ENCODE assay signal across 35 cellular contexts in genomic region chr7:48309720-48310119, GRCh38.
"Had no signal": no experiment of that assay in that cellular context is flagged by ENCODE, and none has a peak within 500 bp of the region (broad histone marks: within the 10 kb centered on the region; RNA-seq: fewer than 3 reads in every experiment).

No MANE protein-coding gene starts in this region.

- H3K4me3 ChIP-seq: adrenal gland, body of pancreas, breast epithelium had no signal

- H3K4me1 ChIP-seq: adrenal gland, body of pancreas, breast epithelium had no signal

- H3K4me3 Mint-ChIP-seq: activated B cell treated with CpG ODN at 0.5 μM for 24 hours; activated CD4-positive, alpha-beta memory T cell treated with anti-CD3 and anti-CD28 coated beads for 36 hours; activated CD4-positive, alpha-beta T cell treated with anti-CD3 and anti-CD28 coated beads, Interleukin-2, amount 10 ng/mL, durations not matched to agents 24 days and 14 days; activated CD8-positive, alpha-beta T cell treated with anti-CD3 and anti-CD28 coated beads for 36 hours; activated naive CD4-positive, alpha-beta T cell treated with anti-CD3 and anti-CD28 coated beads for 36 hours; activated naive CD8-positive, alpha-beta T cell treated with anti-CD3 and anti-CD28 coated beads for 36 hours; activated T-cell treated with anti-CD3 and anti-CD28 coated beads, Interleukin-2, amount 50 U/mL, for 4 hours; activated T-cell treated with anti-CD3 and anti-CD28 coated beads, Interleukin-2, amount 50 U/mL, for 72 hours; activated T-helper 1 cell treated with anti-CD3 and anti-CD28 coated beads, Interleukin-12 subunit alpha, Interleukin-12 subunit beta, Interleukin-2, Interleukin-4 antibody, amounts not matched to agents 30 ng/mL and 10 ng/mL and 1 ng/mL, durations not matched to agents 14 hours and 24 hours and 36 hours; activated T-helper 17 cell treated with anti-CD3 and anti-CD28 coated beads, Interleukin-2, amount 50 U/mL, for 72 hours; T-helper 1 cell treated with Interleukin-12 subunit alpha and Interleukin-12 subunit beta and Interleukin-4 antibody, amounts not matched to agents 30 μg/mL and 1 μg/mL, for 36 hours; T-helper 2 cell treated with Interferon-gamma antibody and Interleukin-4, amounts not matched to agents 5 μg/mL and 100 μg/mL, for 36 hours had no signal

- H3K27ac Mint-ChIP-seq: activated B cell treated with CpG ODN at 0.5 μM for 24 hours; activated CD4-positive, alpha-beta memory T cell treated with anti-CD3 and anti-CD28 coated beads for 36 hours; activated CD4-positive, alpha-beta T cell treated with anti-CD3 and anti-CD28 coated beads, Interleukin-2, amount 10 ng/mL, durations not matched to agents 24 days and 14 days; activated CD8-positive, alpha-beta T cell treated with anti-CD3 and anti-CD28 coated beads for 36 hours; activated naive CD4-positive, alpha-beta T cell treated with anti-CD3 and anti-CD28 coated beads for 36 hours; activated naive CD4-positive, alpha-beta T cell treated with anti-CD3 and anti-CD28 coated beads, Interleukin-2, amount 50 U/mL, for 72 hours; activated naive CD8-positive, alpha-beta T cell treated with anti-CD3 and anti-CD28 coated beads for 36 hours; activated T-cell treated with anti-CD3 and anti-CD28 coated beads, Interleukin-2, amount 50 U/mL, for 72 hours; activated T-helper 1 cell treated with anti-CD3 and anti-CD28 coated beads, Interleukin-12 subunit alpha, Interleukin-12 subunit beta, Interleukin-2, Interleukin-4 antibody, amounts not matched to agents 30 ng/mL and 10 ng/mL and 1 ng/mL, durations not matched to agents 14 hours and 24 hours and 36 hours; activated T-helper 17 cell treated with anti-CD3 and anti-CD28 coated beads, Interleukin-2, amount 50 U/mL, for 72 hours; T-helper 1 cell treated with Interleukin-12 subunit alpha and Interleukin-12 subunit beta and Interleukin-4 antibody, amounts not matched to agents 30 μg/mL and 1 μg/mL, for 36 hours; T-helper 2 cell treated with Interferon-gamma antibody and Interleukin-4, amounts not matched to agents 5 μg/mL and 100 μg/mL, for 36 hours had no signal

- DNase-seq: activated B cell treated with CpG ODN at 0.5 μM for 24 hours; activated CD4-positive, alpha-beta memory T cell treated with anti-CD3 and anti-CD28 coated beads for 36 hours; activated CD4-positive, alpha-beta T cell treated with anti-CD3 and anti-CD28 coated beads for 4 hours; activated CD4-positive, alpha-beta T cell treated with anti-CD3 and anti-CD28 coated beads, Interleukin-2, amount 10 ng/mL, durations not matched to agents 24 days and 14 days; activated CD4-positive, alpha-beta T cell treated with anti-CD3 and anti-CD28 coated beads, Interleukin-2, amount 50 U/mL, for 1 hour; activated CD4-positive, alpha-beta T cell treated with anti-CD3 and anti-CD28 coated beads, Interleukin-2, amount 50 U/mL, for 4 hours; activated CD4-positive, CD25-positive, alpha-beta regulatory T cell treated with anti-CD3 and anti-CD28 coated beads, Interleukin-2, amount 50 U/mL, for 72 hours; activated CD8-positive, alpha-beta memory T cell treated with anti-CD3 and anti-CD28 coated beads, Interleukin-2, amount 50 U/mL, for 4 hours; activated CD8-positive, alpha-beta T cell treated with anti-CD3 and anti-CD28 coated beads for 36 hours; activated effector memory CD4-positive, alpha-beta T cell treated with anti-CD3 and anti-CD28 coated beads, Interleukin-2, amount 50 U/mL, for 16 hours; activated gamma-delta T cell treated with Interleukin-2 at 50 U/mL for 16 hours; activated naive CD4-positive, alpha-beta T cell; activated naive CD4-positive, alpha-beta T cell treated with anti-CD3 and anti-CD28 coated beads for 36 hours; activated naive CD4-positive, alpha-beta T cell treated with anti-CD3 and anti-CD28 coated beads, Interleukin-2, amount 50 U/mL, for 16 hours; activated naive CD8-positive, alpha-beta T cell treated with anti-CD3 and anti-CD28 coated beads for 36 hours; activated T-cell treated with anti-CD3 and anti-CD28 coated beads for 4 hours; activated T-cell treated with anti-CD3 and anti-CD28 coated beads, Interleukin-2, amount 50 U/mL, for 1 hour; activated T-cell treated with anti-CD3 and anti-CD28 coated beads, Interleukin-2, amount 50 U/mL, for 4 hours; activated T-cell treated with anti-CD3 and anti-CD28 coated beads, Interleukin-2, amount 50 U/mL, for 72 hours; adrenal gland; amniotic stem cell; aorta; body of pancreas; brain microvascular endothelial cell; central memory CD4-positive, alpha-beta T cell; T-helper 1 cell; T-helper 2 cell; T-helper 9 cell had no signal

- H3K9me3 Mint-ChIP-seq: activated B cell treated with CpG ODN at 0.5 μM for 24 hours; activated CD4-positive, alpha-beta memory T cell treated with anti-CD3 and anti-CD28 coated beads for 36 hours; activated CD4-positive, alpha-beta T cell treated with anti-CD3 and anti-CD28 coated beads, Interleukin-2, amount 10 ng/mL, durations not matched to agents 24 days and 14 days; activated CD8-positive, alpha-beta T cell treated with anti-CD3 and anti-CD28 coated beads for 36 hours; activated naive CD4-positive, alpha-beta T cell treated with anti-CD3 and anti-CD28 coated beads for 36 hours; activated naive CD4-positive, alpha-beta T cell treated with anti-CD3 and anti-CD28 coated beads, Interleukin-2, amount 50 U/mL, for 72 hours; activated naive CD8-positive, alpha-beta T cell treated with anti-CD3 and anti-CD28 coated beads for 36 hours; activated T-cell treated with anti-CD3 and anti-CD28 coated beads, Interleukin-2, amount 50 U/mL, for 4 hours; activated T-cell treated with anti-CD3 and anti-CD28 coated beads, Interleukin-2, amount 50 U/mL, for 72 hours; activated T-helper 1 cell treated with anti-CD3 and anti-CD28 coated beads, Interleukin-12 subunit alpha, Interleukin-12 subunit beta, Interleukin-2, Interleukin-4 antibody, amounts not matched to agents 30 ng/mL and 10 ng/mL and 1 ng/mL, durations not matched to agents 14 hours and 24 hours and 36 hours; activated T-helper 17 cell treated with anti-CD3 and anti-CD28 coated beads, Interleukin-2, amount 50 U/mL, for 72 hours; T-helper 1 cell treated with Interleukin-12 subunit alpha and Interleukin-12 subunit beta and Interleukin-4 antibody, amounts not matched to agents 30 μg/mL and 1 μg/mL, for 36 hours; T-helper 2 cell treated with Interferon-gamma antibody and Interleukin-4, amounts not matched to agents 5 μg/mL and 100 μg/mL, for 36 hours had no signal

- H3K27ac ChIP-seq: adrenal gland, body of pancreas, brain microvascular endothelial cell, breast epithelium, VCaP had no signal

- H3K4me1 Mint-ChIP-seq: activated B cell treated with CpG ODN at 0.5 μM for 24 hours; activated CD4-positive, alpha-beta T cell treated with anti-CD3 and anti-CD28 coated beads, Interleukin-2, amount 10 ng/mL, durations not matched to agents 24 days and 14 days; activated naive CD8-positive, alpha-beta T cell treated with anti-CD3 and anti-CD28 coated beads for 36 hours; activated T-helper 17 cell treated with anti-CD3 and anti-CD28 coated beads, Interleukin-2, amount 50 U/mL, for 72 hours had no signal

- H3K27me3 ChIP-seq: adrenal gland, body of pancreas, brain microvascular endothelial cell, breast epithelium had no signal

- ATAC-seq: activated CD8-positive, alpha-beta T cell treated with anti-CD3 and anti-CD28 coated beads for 36 hours; activated naive CD4-positive, alpha-beta T cell treated with anti-CD3 and anti-CD28 coated beads, Interleukin-2, amount 50 U/mL, for 72 hours; activated T-cell treated with anti-CD3 and anti-CD28 coated beads, Interleukin-2, amount 50 U/mL, for 4 hours; activated T-cell treated with anti-CD3 and anti-CD28 coated beads, Interleukin-2, amount 50 U/mL, for 72 hours; activated T-helper 17 cell treated with anti-CD3 and anti-CD28 coated beads, Interleukin-2, amount 50 U/mL, for 72 hours; body of pancreas had no signal

- H3K27me3 Mint-ChIP-seq: activated B cell treated with CpG ODN at 0.5 μM for 24 hours; activated naive CD8-positive, alpha-beta T cell treated with anti-CD3 and anti-CD28 coated beads for 36 hours had no signal

- H3K9me3 ChIP-seq: adrenal gland, body of pancreas, breast epithelium had no signal

- H3K36me3 ChIP-seq: adrenal gland, brain microvascular endothelial cell, breast epithelium had no signal
